Comparison of ENCODE assay signal across 8 cellular contexts in the genomic region with DNA sequence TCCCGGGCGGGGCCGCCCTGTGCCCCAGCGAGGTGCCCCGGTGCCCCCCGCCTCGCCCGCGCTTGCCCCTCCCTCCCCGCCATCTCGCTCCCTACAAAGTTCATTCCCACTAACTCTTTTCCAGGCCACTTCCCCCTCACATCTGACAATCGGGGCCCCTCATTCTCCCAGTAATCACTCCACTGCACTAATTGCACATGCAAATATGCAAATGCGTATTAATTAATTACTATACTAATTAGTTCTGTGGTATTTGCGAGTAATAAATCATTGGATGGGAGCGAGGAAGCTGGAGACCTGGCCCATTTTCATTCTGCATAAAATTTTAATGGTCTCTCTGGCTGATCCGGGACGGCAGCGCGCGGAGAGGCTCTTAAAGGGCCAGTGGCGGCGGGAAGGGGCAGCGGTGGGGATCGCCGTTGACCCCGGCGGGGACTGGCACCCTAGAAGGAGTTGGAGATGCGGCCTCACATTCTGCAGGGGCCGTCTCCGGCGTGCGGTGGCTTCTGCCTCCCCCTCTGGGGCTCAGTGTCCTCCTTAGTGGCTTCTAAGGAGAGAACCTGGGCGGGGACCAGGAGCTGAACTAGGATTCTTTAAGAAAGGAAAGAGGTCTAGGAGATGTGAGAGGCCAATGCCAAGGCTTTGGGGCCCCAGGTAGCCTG. TPM values are rescaled to one million over a fixed set of nuclear protein-coding genes. Genes with fewer than 3 reads are reported as not detected.
DNase-seq lines count a peak whose midpoint lies in the region; ATAC-seq, FAIRE-seq and TF ChIP-seq lines count a peak whose summit lies in the region.

No MANE protein-coding gene starts in this region.

- ATAC-seq in K562 (no peak), memory B cell (ENCODE audit: low read depth) (no peak), GM21723 (IDR thresholded peaks at IDR 0.05; ENCODE audit: unreplicated experiment) (no peak), GM21447 (IDR thresholded peaks at IDR 0.05; ENCODE audit: unreplicated experiment) (no peak), HG02759 (IDR thresholded peaks at IDR 0.05; ENCODE audit: unreplicated experiment) (no peak)

- peak overlapping the region; percentile 95 for H3K4me3 Mint-ChIP-seq in memory B cell

- peak overlapping the region; percentile 50 for H3K4me2 ChIP-seq in K562 (ENCODE audit: insufficient read depth, low read length)

- peak overlapping the region; percentile 39 for H3K4me3 ChIP-seq in Jurkat, Clone E6-1 (ENCODE audit: low read length)
- peak overlapping the region; percentile 44 for H3K4me3 ChIP-seq in K562

- no peaks in the 10 kb centered on the region for H3K79me2 ChIP-seq in K562 (ENCODE audit: control insufficient read depth, insufficient read depth, low read length)

- no peaks in the 10 kb centered on the region for H3K36me3 ChIP-seq in K562 (ENCODE audit: control insufficient read depth, insufficient read depth, low read length)

- H3K27ac Mint-ChIP-seq in memory B cell: peak overlapping the region; percentile 84

- POLR2A ChIA-PET in K562 (lab: Yijun Ruan, JAX): interaction anchor here (0.5 to 1.6 kb wide), 4 partner anchors 47 to 540 kb away, joined by 3 to 7 read pairs (median 4); partner anchors contain the start of genes ERBB2 and TCAP

- H3K36me3 Mint-ChIP-seq in memory B cell: no peaks in the 10 kb centered on the region

- peak overlapping the region in 1 of 2 experiments; percentile 70; a peak in 2 of 4 replicates for H3K9ac ChIP-seq in K562 (ENCODE audit: insufficient read depth in 1 of 2, low read depth in 2 of 2, low read length in 2 of 2)

- no peak for TF ChIP-seq EP300 in K562 (IDR thresholded peaks at IDR 0.05; ENCODE audit: low read length)

- BruUV-seq in K562 (replicated peaks; lab: Mats Ljungman, UMichigan): no TSS peak

- intact Hi-C loops in K562 (cut with micrococcal nuclease): loop anchor here (5.0 kb wide), 1 partner anchor 411 kb away; no protein-coding TSS in a partner anchor

- in situ Hi-C loops in Caki2 (cut with HindIII; ENCODE audit: low pct_unique_long_range_greater_than_20kb, low sequenced_read_pairs) (no loop called here), K562 (cut with MboI) (no loop called here)

- no peak for TF ChIP-seq CTCF in K562 (IDR thresholded peaks at IDR 0.05 in 2 of 3, conservative IDR thresholded peaks at IDR 0.05 in 1 of 3; ENCODE audit: insufficient read depth in 2 of 3, low read depth in 1 of 3, low read length in 3 of 3)

- H3K9me1 ChIP-seq in K562 (ENCODE audit: control insufficient read depth, insufficient read depth, low read length): no peaks in the 10 kb centered on the region

- H4K20me1 ChIP-seq in K562 (replicated peaks; ENCODE audit: control insufficient read depth, insufficient read depth, low read length): no peaks in the 10 kb centered on the region

- 2% methylated on average over 23 of the region's 33 CpGs for WGBS in K562 (ENCODE audit: insufficient coverage, low coverage, missing lambda C conversion rate)

- peaks cover 3 to 26% of the 10 kb centered on the region in 2 experiments; a peak in 3 of 5 replicates for H3K4me1 ChIP-seq in K562 (replicated peaks in 1 of 2; ENCODE audit: control insufficient read depth in 2 of 2, insufficient read depth in 2 of 2, low read length in 2 of 2)

- FAIRE-seq in K562 (lab: Jason Lieb, UNC): no peak

- H3K4me1 Mint-ChIP-seq in memory B cell: peaks cover 28% of the 10 kb centered on the region

- no peak for TF ChIP-seq RAD21 in K562 (CRISPR knock-in tag; conservative IDR thresholded peaks at IDR 0.05 in 1 of 2, IDR thresholded peaks at IDR 0.05 in 1 of 2)

- no peak overlapping the region for H3K27ac ChIP-seq in K562 (ENCODE audit: extremely low read depth, low read depth, low read length)

- peak overlapping the region; percentile 49 for H2AFZ ChIP-seq in K562 (ENCODE audit: low read depth, low read length)

- no peaks in the 10 kb centered on the region for H3K9me3 Mint-ChIP-seq in memory B cell

- no peak for TF ChIP-seq POLR2A in K562 (conservative IDR thresholded peaks at IDR 0.05)

- H3K9me3 ChIP-seq in K562 (replicated peaks; ENCODE audit: control insufficient read depth, insufficient read depth, low read depth, low read length): no peaks in the 10 kb centered on the region

- DNase-seq in Caki2 (ENCODE audit: low read depth) (peak; percentile 41), K562 (ENCODE audit: extremely low read depth in 1 of 4, low spot score in 3 of 4) (peak in 1 of 4 experiments; percentile 24), memory B cell (ENCODE audit: low spot score in 2 of 2) (no peak)
- DNase-seq in Jurkat, Clone E6-1 (ENCODE audit: low read depth, low spot score): no peak
- no peak for DNase-seq in activated effector memory CD4-positive, alpha-beta T cell treated with Interleukin-2 at 50 U/mL for 16 hours

- CTCF ChIA-PET in K562 (lab: Yijun Ruan, JAX; ENCODE audit: low intra/inter-chr PET ratio): interaction anchor here (0.8 kb wide), 1 partner anchor 53 kb away, joined by 3 read pairs; no protein-coding TSS in a partner anchor

- H3K27me3 ChIP-seq in K562 (ENCODE audit: control insufficient read depth in 2 of 2, insufficient read depth in 2 of 2, low read length in 2 of 2): peaks cover 6 to 41% of the 10 kb centered on the region in 2 experiments; a peak in 2 of 5 replicates

- peaks cover 8% of the 10 kb centered on the region for H3K27me3 Mint-ChIP-seq in memory B cell

RNA-seq across cellular contexts. Expression of gene PPP1R1B, which starts 8.4 kb away (rescaled TPM):
- not detected in 2 replicates for total RNA-seq in Caki2 (2014; rRNA removed; shearing (Covaris generic); ENCODE audit: low replicate concordance)
- not detected for polyA plus RNA-seq in Jurkat, Clone E6-1 (2012; ENCODE audit: insufficient read depth, insufficient read length)
- total RNA-seq in K562 (2011; cell fraction: chromatin; rRNA removed; ENCODE audit: low replicate concordance): not detected in 2 replicates
- total RNA-seq in K562 (2011; cell fraction: nucleolus; rRNA removed): not detected in 2 replicates
- total RNA-seq in K562 (2011; cell fraction: nucleoplasm; rRNA removed): not detected in 2 replicates
- total RNA-seq in K562 (2014; rRNA removed): not detected in 2 replicates
- total RNA-seq in K562 (2014; rRNA removed; fragmentation: Illumina TruSeq; extraction: Trizol): 0.07 TPM in 1 of 2 replicates, not detected in the other
- total RNA-seq in K562 (2015; rRNA removed; fragmentation: Illumina TruSeq; extraction: Trizol): not detected in 2 replicates
- total RNA-seq in K562 (2021): 0.18 TPM in 1 of 2 replicates, not detected in the other
- polyA plus RNA-seq in K562 (2011; rRNA removed): 0.10 TPM in 1 of 2 replicates, not detected in the other
- 0.15 TPM in 1 of 2 replicates, not detected in the other for polyA plus RNA-seq in K562 (2011; cell fraction: cytosol; rRNA removed)
- 0.07 TPM in 1 of 2 replicates, not detected in the other for polyA plus RNA-seq in K562 (2011; cell fraction: nucleus; rRNA removed)
- polyA plus RNA-seq in K562 (2012): 0.06 and 0.14 TPM in 2 replicates
- polyA plus RNA-seq in K562 (2014; fragmentation: Illumina TruSeq; extraction: Trizol): 0.10 TPM in 1 of 2 replicates, not detected in the other
- under 1 TPM in 1 of 2 experiments, not detected in 1; 0.07 TPM for polyA plus RNA-seq in K562 (2014; fragmentation: Nextera tagmentation; extraction: Ambion mirVana)
- not detected in 2 replicates for polyA plus RNA-seq in K562 (2014; rRNA removed)
- polyA minus RNA-seq in K562 (2011; rRNA and poly(A)+ RNA removed): not detected in 2 replicates
- polyA minus RNA-seq in K562 (2011; cell fraction: cytosol; rRNA and poly(A)+ RNA removed): not detected in 2 replicates
- not detected in 2 replicates for polyA minus RNA-seq in K562 (2011; cell fraction: nucleus; rRNA and poly(A)+ RNA removed)

RNA-seq across cellular contexts. Expression of gene NEUROD2, which starts 10.7 kb away (rescaled TPM):
- total RNA-seq in Caki2 (2014; rRNA removed; shearing (Covaris generic); ENCODE audit: low replicate concordance): not detected in 2 replicates
- not detected for polyA plus RNA-seq in Jurkat, Clone E6-1 (2012; ENCODE audit: insufficient read depth, insufficient read length)
- not detected in 2 replicates for total RNA-seq in K562 (2011; cell fraction: chromatin; rRNA removed; ENCODE audit: low replicate concordance)
- not detected in 2 replicates for total RNA-seq in K562 (2011; cell fraction: nucleolus; rRNA removed)
- not detected in 2 replicates for total RNA-seq in K562 (2011; cell fraction: nucleoplasm; rRNA removed)
- total RNA-seq in K562 (2014; rRNA removed) (not detected in 2 replicates), K562 (2014; rRNA removed; fragmentation: Illumina TruSeq; extraction: Trizol) (not detected in 2 replicates), K562 (2015; rRNA removed; fragmentation: Illumina TruSeq; extraction: Trizol) (not detected in 2 replicates), K562 (2021) (not detected in 2 replicates)
- polyA plus RNA-seq in K562 (2011; rRNA removed) (not detected in 2 replicates), K562 (2014; fragmentation: Illumina TruSeq; extraction: Trizol) (not detected in 2 replicates), K562 (2014; fragmentation: Nextera tagmentation; extraction: Ambion mirVana) (not detected), K562 (2014; rRNA removed) (not detected in 2 replicates)
- polyA plus RNA-seq in K562 (2011; cell fraction: cytosol; rRNA removed): not detected in 2 replicates
- polyA plus RNA-seq in K562 (2011; cell fraction: nucleus; rRNA removed): not detected in 2 replicates
- polyA plus RNA-seq in K562 (2012): 0.01 TPM in 1 of 2 replicates, not detected in the other
- not detected in 2 replicates for polyA minus RNA-seq in K562 (2011; rRNA and poly(A)+ RNA removed)
- polyA minus RNA-seq in K562 (2011; cell fraction: cytosol; rRNA and poly(A)+ RNA removed): not detected in 2 replicates
- not detected in 2 replicates for polyA minus RNA-seq in K562 (2011; cell fraction: nucleus; rRNA and poly(A)+ RNA removed)

RNA-seq across cellular contexts. Expression of gene STARD3, which starts 18.6 kb away (rescaled TPM):
- total RNA-seq in Caki2 (2014; rRNA removed; shearing (Covaris generic); ENCODE audit: low replicate concordance): 52.3 and 69.5 TPM in 2 replicates
- polyA plus RNA-seq in Jurkat, Clone E6-1 (2012; ENCODE audit: insufficient read depth, insufficient read length): 52.2 TPM
- total RNA-seq in K562 (2011; cell fraction: chromatin; rRNA removed; ENCODE audit: low replicate concordance): 89.9 and 212 TPM in 2 replicates
- total RNA-seq in K562 (2011; cell fraction: nucleolus; rRNA removed): 162 and 190 TPM in 2 replicates
- total RNA-seq in K562 (2011; cell fraction: nucleoplasm; rRNA removed): 132 TPM in 2 replicates
- total RNA-seq in K562 (2014; rRNA removed): 41.1 and 46.0 TPM in 2 replicates
- 18.6 and 22.0 TPM in 2 replicates for total RNA-seq in K562 (2014; rRNA removed; fragmentation: Illumina TruSeq; extraction: Trizol)
- 31.6 and 32.1 TPM in 2 replicates for total RNA-seq in K562 (2015; rRNA removed; fragmentation: Illumina TruSeq; extraction: Trizol)
- 60.2 and 69.3 TPM in 2 replicates for total RNA-seq in K562 (2021)
- polyA plus RNA-seq in K562 (2011; rRNA removed): 64.4 and 64.9 TPM in 2 replicates
- 45.8 and 114 TPM in 2 replicates for polyA plus RNA-seq in K562 (2011; cell fraction: cytosol; rRNA removed)
- polyA plus RNA-seq in K562 (2011; cell fraction: nucleus; rRNA removed): 254 and 418 TPM in 2 replicates
- polyA plus RNA-seq in K562 (2012): 58.5 and 83.7 TPM in 2 replicates
- polyA plus RNA-seq in K562 (2014; fragmentation: Illumina TruSeq; extraction: Trizol): 51.1 and 62.4 TPM in 2 replicates
- polyA plus RNA-seq in K562 (2014; fragmentation: Nextera tagmentation; extraction: Ambion mirVana): 1 to 10 TPM in 1 of 2 experiments, under 1 TPM in 1; 0.63 to 1.9 TPM
- polyA plus RNA-seq in K562 (2014; rRNA removed): 79.9 and 87.0 TPM in 2 replicates
- polyA minus RNA-seq in K562 (2011; rRNA and poly(A)+ RNA removed): 27.4 and 54.1 TPM in 2 replicates
- 25.1 and 39.6 TPM in 2 replicates for polyA minus RNA-seq in K562 (2011; cell fraction: cytosol; rRNA and poly(A)+ RNA removed)
- polyA minus RNA-seq in K562 (2011; cell fraction: nucleus; rRNA and poly(A)+ RNA removed): 62.2 and 85.6 TPM in 2 replicates

RNA-seq across cellular contexts. Expression of gene TCAP, which starts 46.8 kb away (rescaled TPM):
- total RNA-seq in Caki2 (2014; rRNA removed; shearing (Covaris generic); ENCODE audit: low replicate concordance): 0.91 TPM in 1 of 2 replicates, not detected in the other
- not detected for polyA plus RNA-seq in Jurkat, Clone E6-1 (2012; ENCODE audit: insufficient read depth, insufficient read length)
- 3.6 and 11.8 TPM in 2 replicates for total RNA-seq in K562 (2011; cell fraction: chromatin; rRNA removed; ENCODE audit: low replicate concordance)
- total RNA-seq in K562 (2011; cell fraction: nucleolus; rRNA removed): 6.8 and 7.2 TPM in 2 replicates
- 5.1 and 6.0 TPM in 2 replicates for total RNA-seq in K562 (2011; cell fraction: nucleoplasm; rRNA removed)
- total RNA-seq in K562 (2014; rRNA removed): 0.82 and 1.2 TPM in 2 replicates
- 0.29 and 0.33 TPM in 2 replicates for total RNA-seq in K562 (2014; rRNA removed; fragmentation: Illumina TruSeq; extraction: Trizol)
- 0.98 and 1.4 TPM in 2 replicates for total RNA-seq in K562 (2015; rRNA removed; fragmentation: Illumina TruSeq; extraction: Trizol)
- total RNA-seq in K562 (2021): 1.1 and 1.4 TPM in 2 replicates
- 0.58 and 0.67 TPM in 2 replicates for polyA plus RNA-seq in K562 (2011; rRNA removed)
- polyA plus RNA-seq in K562 (2011; cell fraction: cytosol; rRNA removed): 0.34 and 0.92 TPM in 2 replicates
- polyA plus RNA-seq in K562 (2011; cell fraction: nucleus; rRNA removed): 3.7 and 7.7 TPM in 2 replicates
- polyA plus RNA-seq in K562 (2012): 1.4 and 3.2 TPM in 2 replicates
- polyA plus RNA-seq in K562 (2014; fragmentation: Illumina TruSeq; extraction: Trizol): 0.65 and 0.73 TPM in 2 replicates
- polyA plus RNA-seq in K562 (2014; fragmentation: Nextera tagmentation; extraction: Ambion mirVana): not detected
- polyA plus RNA-seq in K562 (2014; rRNA removed): 0.86 and 1.4 TPM in 2 replicates
- 0.33 and 0.53 TPM in 2 replicates for polyA minus RNA-seq in K562 (2011; rRNA and poly(A)+ RNA removed)
- polyA minus RNA-seq in K562 (2011; cell fraction: cytosol; rRNA and poly(A)+ RNA removed): not detected in 2 replicates
- 1.6 and 2.2 TPM in 2 replicates for polyA minus RNA-seq in K562 (2011; cell fraction: nucleus; rRNA and poly(A)+ RNA removed)

RNA-seq across cellular contexts. Expression of gene PNMT, which starts 49.9 kb away (rescaled TPM):
- total RNA-seq in Caki2 (2014; rRNA removed; shearing (Covaris generic); ENCODE audit: low replicate concordance): not detected in 2 replicates
- polyA plus RNA-seq in Jurkat, Clone E6-1 (2012; ENCODE audit: insufficient read depth, insufficient read length): not detected
- total RNA-seq in K562 (2011; cell fraction: chromatin; rRNA removed; ENCODE audit: low replicate concordance): 0.81 and 8.9 TPM in 2 replicates
- 7.3 and 7.9 TPM in 2 replicates for total RNA-seq in K562 (2011; cell fraction: nucleolus; rRNA removed)
- 6.0 and 8.4 TPM in 2 replicates for total RNA-seq in K562 (2011; cell fraction: nucleoplasm; rRNA removed)
- total RNA-seq in K562 (2014; rRNA removed) (15.8 and 18.1 TPM in 2 replicates), K562 (2014; rRNA removed; fragmentation: Illumina TruSeq; extraction: Trizol) (2.0 and 3.0 TPM in 2 replicates), K562 (2015; rRNA removed; fragmentation: Illumina TruSeq; extraction: Trizol) (9.0 and 9.6 TPM in 2 replicates), K562 (2021) (17.2 and 17.4 TPM in 2 replicates)
- polyA plus RNA-seq in K562 (2011; rRNA removed) (3.3 and 5.8 TPM in 2 replicates), K562 (2014; fragmentation: Illumina TruSeq; extraction: Trizol) (3.1 and 9.3 TPM in 2 replicates), K562 (2014; fragmentation: Nextera tagmentation; extraction: Ambion mirVana) (1 to 10 TPM in 1 of 2 experiments, under 1 TPM in 1; 0.55 to 1.5 TPM), K562 (2014; rRNA removed) (17.8 and 20.0 TPM in 2 replicates)
- polyA plus RNA-seq in K562 (2011; cell fraction: cytosol; rRNA removed): 3.3 and 24.0 TPM in 2 replicates
- polyA plus RNA-seq in K562 (2011; cell fraction: nucleus; rRNA removed): 8.7 and 33.8 TPM in 2 replicates
- 23.3 and 34.1 TPM in 2 replicates for polyA plus RNA-seq in K562 (2012)
- polyA minus RNA-seq in K562 (2011; rRNA and poly(A)+ RNA removed): 0.21 and 1.8 TPM in 2 replicates
- polyA minus RNA-seq in K562 (2011; cell fraction: cytosol; rRNA and poly(A)+ RNA removed): 1.5 and 6.7 TPM in 2 replicates
- polyA minus RNA-seq in K562 (2011; cell fraction: nucleus; rRNA and poly(A)+ RNA removed): 1.00 and 1.8 TPM in 2 replicates
